In genomic region chr19:12838182-12838890, GRCh38 we compare ENCODE assay signal across 8 cellular contexts. TPM values are rescaled to one million over a fixed set of nuclear protein-coding genes. Genes with fewer than 3 reads are reported as not detected.
A peak's percentile ranks its signal among the peaks of the same experiment; 100 is the strongest.
DNase-seq lines count a peak whose midpoint lies in the region; ATAC-seq, FAIRE-seq and TF ChIP-seq lines count a peak whose summit lies in the region.

Gene MAST1, plus strand, starts transcription at chr19:12838515. Its CDS starts 58 bp downstream, at chr19:12838573.

- CTCF ChIA-PET in T-cell (lab: Charles Lee): no interaction called here

- peak within 1 kb of the TSS; percentile 50 to 66 (median 64) for H3K4me3 Mint-ChIP-seq in T-cell
- peak within 1 kb of the TSS; percentile 58 for H3K4me3 Mint-ChIP-seq in stimulated activated naive CD8-positive, alpha-beta T cell treated with anti-CD3 and anti-CD28 coated beads, Interleukin-15, Interleukin-2, amounts not matched to agents 100 ng/mL and 50 ng/mL, for 24 hours

- POLR2A ChIA-PET in T-cell (lab: Charles Lee): no interaction called here

- peaks cover 24 to 44% (median 42%) of the 10 kb centered on the region in 3 donors for H3K4me1 Mint-ChIP-seq in T-cell
- H3K4me1 Mint-ChIP-seq in stimulated activated naive CD8-positive, alpha-beta T cell treated with anti-CD3 and anti-CD28 coated beads, Interleukin-15, Interleukin-2, amounts not matched to agents 100 ng/mL and 50 ng/mL, for 24 hours (ENCODE audit: low read depth): peaks cover 46% of the 10 kb centered on the region

- no peaks in the 10 kb centered on the region for H3K36me3 Mint-ChIP-seq in T-cell
- H3K36me3 Mint-ChIP-seq in stimulated activated naive CD8-positive, alpha-beta T cell treated with anti-CD3 and anti-CD28 coated beads, Interleukin-15, Interleukin-2, amounts not matched to agents 100 ng/mL and 50 ng/mL, for 24 hours (ENCODE audit: low read depth): no peaks in the 10 kb centered on the region

- H3K9me3 Mint-ChIP-seq in T-cell: no peaks in the 10 kb centered on the region
- no peaks in the 10 kb centered on the region for H3K9me3 Mint-ChIP-seq in stimulated activated naive CD8-positive, alpha-beta T cell treated with anti-CD3 and anti-CD28 coated beads, Interleukin-15, Interleukin-2, amounts not matched to agents 100 ng/mL and 50 ng/mL, for 24 hours

- no peak for FAIRE-seq in bronchial epithelial cell (lab: Jason Lieb, UNC)

- ATAC-seq in T-cell (replicated peaks in 1 of 4) (peak; percentile 67 to 74 (median 70)), GM18868 (IDR thresholded peaks at IDR 0.05; ENCODE audit: unreplicated experiment) (no peak)

- H3K36me3 ChIP-seq in bronchial epithelial cell (ENCODE audit: control insufficient read depth, insufficient read depth, low read length): no peaks in the 10 kb centered on the region

- TF ChIP-seq CTCF in bronchial epithelial cell (IDR thresholded peaks at IDR 0.05; ENCODE audit: insufficient read depth, low read length, severe bottlenecking): peak; percentile 52

- peak within 1 kb of the TSS in 1 of 2 donors; percentile 11 for H3K27ac Mint-ChIP-seq in T-cell
- peak within 1 kb of the TSS; percentile 26 for H3K27ac Mint-ChIP-seq in stimulated activated naive CD8-positive, alpha-beta T cell treated with anti-CD3 and anti-CD28 coated beads, Interleukin-15, Interleukin-2, amounts not matched to agents 100 ng/mL and 50 ng/mL, for 24 hours

- H3K4me3 ChIP-seq in bronchial epithelial cell (ENCODE audit: low read depth, low read length): peak within 1 kb of the TSS; percentile 19

- H3K27me3 Mint-ChIP-seq in T-cell: peaks cover 65 to 74% of the 10 kb centered on the region in 2 donors
- H3K27me3 Mint-ChIP-seq in stimulated activated naive CD8-positive, alpha-beta T cell treated with anti-CD3 and anti-CD28 coated beads, Interleukin-15, Interleukin-2, amounts not matched to agents 100 ng/mL and 50 ng/mL, for 24 hours: peaks cover 75% of the 10 kb centered on the region

- peaks cover 25% of the 10 kb centered on the region for H3K27me3 ChIP-seq in bronchial epithelial cell (ENCODE audit: control insufficient read depth, insufficient read depth, low read length)

- DNase-seq in ELF-1 (ENCODE audit: low read depth, low spot score) (peak; percentile 49), LoVo (ENCODE audit: low spot score) (peak; percentile 75), T-cell (peak in 21 of 34 experiments; percentile 7 to 57 (median 40)), bronchial epithelial cell (ENCODE audit: low read depth) (no peak), left kidney (ENCODE audit: low read depth, low spot score) (peak; percentile 63), pons (ENCODE audit: low spot score) (no peak)

RNA-seq across cellular contexts. Expression of gene MAST1, which starts in this region (rescaled TPM):
- total RNA-seq in T-cell (under 1 TPM; 0.29 to 0.75 (median 0.43) TPM), bronchial epithelial cell (0.26 and 0.38 TPM in 2 replicates)

Comparison
In these comparisons a context has a peak if more than half of its experiments do, and no peak if none do; other contexts are left out.
1. Peak in DNase-seq and ATAC-seq in T-cell; RNA of the gene not detected or under 1 TPM.
2. DNase-seq: peak in ELF-1 (single experiment), LoVo (single experiment) and left kidney (single experiment); none in bronchial epithelial cell (single experiment) and pons (single experiment).